In genomic region chr17:50347087-50347893, GRCh38 we compare ENCODE assay signal across 7 cellular contexts. TPM values are rescaled to one million over a fixed set of nuclear protein-coding genes. Genes with fewer than 3 reads are reported as not detected.
DNase-seq lines count a peak whose midpoint lies in the region; ATAC-seq, FAIRE-seq and TF ChIP-seq lines count a peak whose summit lies in the region.

No MANE protein-coding gene starts in this region.

- peak overlapping the region; percentile 97 for H3K4me3 ChIP-seq in HUES6 (ENCODE audit: low read depth, low read length)
- peak overlapping the region; percentile 69 to 75 for H3K4me3 ChIP-seq in kidney (ENCODE audit: low read length in 2 of 2)
- peak overlapping the region; percentile 74 for H3K4me3 ChIP-seq in suprapubic skin

- POLR2A ChIA-PET in activated naive CD8-positive, alpha-beta T cell treated with anti-CD3 and anti-CD28 coated beads, Interleukin-2, amount 10 ng/mL, durations not matched to agents 7 days and 5 days (lab: Charles Lee): interaction anchor here (0.9 to 3.1 kb wide), 7 partner anchors 12 to 49 kb away, joined by 3 to 24 read pairs (median 4); partner anchors contain the start of genes EME1, LRRC59 and MRPL27

- H3K4me3 Mint-ChIP-seq in activated naive CD8-positive, alpha-beta T cell treated with anti-CD3 and anti-CD28 coated beads, Interleukin-2, amount 10 ng/mL, durations not matched to agents 7 days and 5 days: peak overlapping the region; percentile 89

- TF ChIP-seq EP300 in suprapubic skin (IDR thresholded peaks at IDR 0.05): no peak

- H3K9ac ChIP-seq in HUES6 (ENCODE audit: low read length) (peak overlapping the region; percentile 68), kidney (ENCODE audit: low read length in 2 of 2) (peak overlapping the region; percentile 26 to 85)

- no peaks in the 10 kb centered on the region for H3K9me3 Mint-ChIP-seq in activated naive CD8-positive, alpha-beta T cell treated with anti-CD3 and anti-CD28 coated beads, Interleukin-2, amount 10 ng/mL, durations not matched to agents 7 days and 5 days

- H3K27ac ChIP-seq in HUES6 (ENCODE audit: low read depth, low read length): no peak overlapping the region
- H3K27ac ChIP-seq in kidney (ENCODE audit: low read depth in 2 of 2, low read length in 2 of 2): no peak overlapping the region
- no peak overlapping the region for H3K27ac ChIP-seq in suprapubic skin

- intact Hi-C loops in kidney (cut with DNase I): no loop called here

- H3K4me1 ChIP-seq in HUES6 (ENCODE audit: control insufficient read depth, insufficient read depth, low read length) (peaks cover 21% of the 10 kb centered on the region), kidney (ENCODE audit: control insufficient read depth in 1 of 2, insufficient read depth in 1 of 2, low read depth in 1 of 2, low read length in 2 of 2) (peaks cover 9 to 11% of the 10 kb centered on the region in 2 donors), suprapubic skin (peaks cover 34% of the 10 kb centered on the region)

- H3K27ac Mint-ChIP-seq in activated naive CD8-positive, alpha-beta T cell treated with anti-CD3 and anti-CD28 coated beads, Interleukin-2, amount 10 ng/mL, durations not matched to agents 7 days and 5 days: peak overlapping the region; percentile 90

- WGBS in suprapubic skin: 20% methylated on average over 18 of the region's 19 CpGs

- peaks cover 13% of the 10 kb centered on the region for H3K27me3 ChIP-seq in HUES6 (ENCODE audit: control insufficient read depth, insufficient read depth, low read length)
- H3K27me3 ChIP-seq in suprapubic skin: no peaks in the 10 kb centered on the region

- DNase-seq in activated naive CD8-positive, alpha-beta T cell treated with anti-CD3 and anti-CD28 coated beads, Interleukin-2, amount 10 ng/mL, durations not matched to agents 7 days and 5 days: peak; percentile 23
- DNase-seq in kidney (peak; percentile 72), suprapubic skin (ENCODE audit: low spot score in 2 of 2) (peak; percentile 64 to 69), medulla oblongata (ENCODE audit: extremely low spot score) (no peak), DMS153 treated with DMSO at 0.1 percent for 48 hours (lab: John Stamatoyannopoulos, UW; ENCODE audit: unreplicated experiment) (no peak), midbrain (lab: John Stamatoyannopoulos, UW) (no peak)

- H3K36me3 ChIP-seq in HUES6 (ENCODE audit: control insufficient read depth, insufficient read depth, low read length) (peaks cover 5% of the 10 kb centered on the region; the same call in 1 of the 2 replicates), kidney (ENCODE audit: control insufficient read depth in 1 of 2, insufficient read depth in 2 of 2, low read length in 2 of 2) (no peaks in the 10 kb centered on the region), suprapubic skin (peaks cover 5% of the 10 kb centered on the region)

- H3K9me3 ChIP-seq in HUES6 (ENCODE audit: control insufficient read depth, insufficient read depth, low read depth, low read length) (no peaks in the 10 kb centered on the region), kidney (ENCODE audit: control insufficient read depth in 1 of 2, low read length in 2 of 2) (no peaks in the 10 kb centered on the region), suprapubic skin (no peaks in the 10 kb centered on the region)

- no peak for FAIRE-seq in kidney (lab: Jason Lieb, UNC)

- no peak for ATAC-seq in activated naive CD8-positive, alpha-beta T cell treated with anti-CD3 and anti-CD28 coated beads, Interleukin-2, amount 10 ng/mL, durations not matched to agents 7 days and 5 days (ENCODE audit: low read depth)

- TF ChIP-seq POLR2A in suprapubic skin (IDR thresholded peaks at IDR 0.05): no peak

- H3K36me3 Mint-ChIP-seq in activated naive CD8-positive, alpha-beta T cell treated with anti-CD3 and anti-CD28 coated beads, Interleukin-2, amount 10 ng/mL, durations not matched to agents 7 days and 5 days: peaks cover 3% of the 10 kb centered on the region

- TF ChIP-seq CTCF in kidney (IDR thresholded peaks at IDR 0.05; ENCODE audit: borderline replicate concordance, extremely low read depth, insufficient read depth) (no peak), suprapubic skin (IDR thresholded peaks at IDR 0.05) (no peak)

- H3K4me1 Mint-ChIP-seq in activated naive CD8-positive, alpha-beta T cell treated with anti-CD3 and anti-CD28 coated beads, Interleukin-2, amount 10 ng/mL, durations not matched to agents 7 days and 5 days: peaks cover 25% of the 10 kb centered on the region

- no peaks in the 10 kb centered on the region for H3K27me3 Mint-ChIP-seq in activated naive CD8-positive, alpha-beta T cell treated with anti-CD3 and anti-CD28 coated beads, Interleukin-2, amount 10 ng/mL, durations not matched to agents 7 days and 5 days

RNA-seq across cellular contexts. Expression of gene XYLT2, which starts 1.4 kb away (rescaled TPM):
- total RNA-seq in activated naive CD8-positive, alpha-beta T cell treated with anti-CD3 and anti-CD28 coated beads, Interleukin-2, amount 10 ng/mL, durations not matched to agents 7 days and 5 days: 10 to 100 TPM; 29.0 to 31.9 TPM
- 30.0 TPM for total RNA-seq in kidney
- polyA plus RNA-seq in kidney (ENCODE audit: insufficient read depth, low read depth, low replicate concordance): 21.2 TPM
- 10 to 100 TPM; 36.9 to 61.3 (median 45.5) TPM for total RNA-seq in suprapubic skin

RNA-seq across cellular contexts. Expression of gene MRPL27, which starts 25.7 kb away (rescaled TPM):
- 10 to 100 TPM; 49.6 to 51.0 TPM for total RNA-seq in activated naive CD8-positive, alpha-beta T cell treated with anti-CD3 and anti-CD28 coated beads, Interleukin-2, amount 10 ng/mL, durations not matched to agents 7 days and 5 days
- 54.0 TPM for total RNA-seq in kidney
- 227 TPM for polyA plus RNA-seq in kidney (ENCODE audit: insufficient read depth, low read depth, low replicate concordance)
- total RNA-seq in suprapubic skin: 10 to 100 TPM; 60.3 to 87.7 (median 65.3) TPM

RNA-seq across cellular contexts. Expression of gene EME1, which starts 25.7 kb away (rescaled TPM):
- total RNA-seq in activated naive CD8-positive, alpha-beta T cell treated with anti-CD3 and anti-CD28 coated beads, Interleukin-2, amount 10 ng/mL, durations not matched to agents 7 days and 5 days: 10 to 100 TPM; 27.3 to 28.8 TPM
- 1.0 TPM for total RNA-seq in kidney
- not detected for polyA plus RNA-seq in kidney (ENCODE audit: insufficient read depth, low read depth, low replicate concordance)
- 1 to 10 TPM in 2 of 4 donors, under 1 TPM in 2; 0.39 to 2.5 (median 0.98) TPM for total RNA-seq in suprapubic skin

RNA-seq across cellular contexts. Expression of gene LRRC59, which starts 50.0 kb away (rescaled TPM):
- 10 to 100 TPM; 45.0 to 47.1 TPM for total RNA-seq in activated naive CD8-positive, alpha-beta T cell treated with anti-CD3 and anti-CD28 coated beads, Interleukin-2, amount 10 ng/mL, durations not matched to agents 7 days and 5 days
- total RNA-seq in kidney: 61.7 TPM
- 37.0 TPM for polyA plus RNA-seq in kidney (ENCODE audit: insufficient read depth, low read depth, low replicate concordance)
- 10 to 100 TPM; 16.5 to 58.0 (median 39.0) TPM for total RNA-seq in suprapubic skin

Comparison
In these comparisons a context has a peak if more than half of its experiments do, and no peak if none do; other contexts are left out.
1. DNase-seq: peak in activated naive CD8-positive, alpha-beta T cell treated with anti-CD3 and anti-CD28 coated beads, Interleukin-2, amount 10 ng/mL, durations not matched to agents 7 days and 5 days (single experiment), kidney (single experiment) and suprapubic skin (2 of 2); none in medulla oblongata (single experiment), DMS153 treated with DMSO at 0.1 percent for 48 hours (single experiment) and midbrain (single experiment).
2. RNA of gene EME1, which starts 25.7 kb away (total RNA-seq): 27.3 to 28.8 TPM in activated naive CD8-positive, alpha-beta T cell treated with anti-CD3 and anti-CD28 coated beads, Interleukin-2, amount 10 ng/mL, durations not matched to agents 7 days and 5 days; 1.0 TPM in kidney (single experiment) and 0.39 to 2.5 TPM in suprapubic skin; every median in the first group is over 4 times any median in the second.
3. Peak in every context shown above with its lines, with median percentiles within 50 percentile points of each other: H3K4me3 ChIP-seq.